Comparison of ENCODE assay signal across 1 cellular context in genomic region chr6:110875548-110876169, GRCh38.
TF ChIP-seq lines count a peak whose summit lies in the region.

No MANE protein-coding gene starts in this region.

TF ChIP-seq in HepG2, 621 proteins besides CTCF, POLR2A, EP300 and RAD21 (continued from another document and continues in another):
- TF ChIP-seq ZNF646 (CRISPR knock-in tag; IDR thresholded peaks at IDR 0.05) (no peak), CBFB (CRISPR knock-in tag; IDR thresholded peaks at IDR 0.05) (peak; percentile 22; the same call in 1 of the 2 replicates), MED13 (CRISPR knock-in tag; IDR thresholded peaks at IDR 0.05) (no peak), TFDP2 (CRISPR knock-in tag; IDR thresholded peaks at IDR 0.05) (no peak), ZNF34 (CRISPR knock-in tag; IDR thresholded peaks at IDR 0.05; ENCODE audit: borderline replicate concordance) (no peak), GPBP1L1 (CRISPR knock-in tag; IDR thresholded peaks at IDR 0.05) (no peak), ZNF414 (CRISPR knock-in tag; IDR thresholded peaks at IDR 0.05) (no peak), ARID4A (CRISPR knock-in tag; IDR thresholded peaks at IDR 0.05; ENCODE audit: borderline replicate concordance) (no peak), ZBTB38 (CRISPR knock-in tag; IDR thresholded peaks at IDR 0.05) (no peak), MNT (IDR thresholded peaks at IDR 0.05) (no peak), KDM4B (CRISPR knock-in tag; IDR thresholded peaks at IDR 0.05) (no peak), BRF2 (CRISPR knock-in tag; IDR thresholded peaks at IDR 0.05) (no peak), ZNF616 (CRISPR knock-in tag; IDR thresholded peaks at IDR 0.05; ENCODE audit: low read depth) (no peak), ZNF296 (CRISPR knock-in tag; conservative IDR thresholded peaks at IDR 0.05) (no peak), ZNF431 (CRISPR knock-in tag; IDR thresholded peaks at IDR 0.05; ENCODE audit: borderline replicate concordance, low read depth) (no peak), BATF2 (CRISPR knock-in tag; IDR thresholded peaks at IDR 0.05) (no peak), SOX6 (IDR thresholded peaks at IDR 0.05) (no peak), SOX6 (CRISPR knock-in tag; IDR thresholded peaks at IDR 0.05) (peak; percentile 73), ZBED4 (CRISPR knock-in tag; IDR thresholded peaks at IDR 0.05; ENCODE audit: borderline replicate concordance) (no peak)
